2 cellular contexts compared by ENCODE assay signal in the genomic region with DNA sequence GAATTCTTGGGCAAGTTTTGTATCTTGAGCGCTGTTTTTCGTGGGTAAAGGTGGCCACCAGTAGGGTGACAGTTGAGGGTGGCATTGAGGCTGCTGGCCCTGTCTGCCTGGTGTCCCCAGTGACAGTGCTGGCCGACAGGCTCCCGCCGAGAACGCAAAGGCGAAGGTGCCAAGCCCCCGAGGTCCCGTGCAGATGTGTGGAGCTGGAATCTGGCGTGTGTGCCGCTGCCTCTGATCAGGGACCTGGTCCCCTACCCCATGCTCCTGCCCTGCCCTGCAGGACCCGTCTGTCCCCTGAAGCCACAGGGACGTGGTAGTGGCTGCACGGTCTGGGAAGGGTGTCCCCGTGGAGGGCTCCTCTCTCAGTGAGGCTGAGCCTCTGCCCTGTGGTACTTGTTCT.
TF ChIP-seq lines count a peak whose summit lies in the region.

No MANE protein-coding gene starts in this region.

TF ChIP-seq in HEK293, 187 proteins besides CTCF, POLR2A, EP300 and RAD21:
- TF ChIP-seq ZXDB (tag by site-specific recombination; IDR thresholded peaks at IDR 0.05): no peak
- TF ChIP-seq ZNF701 (tag by site-specific recombination; IDR thresholded peaks at IDR 0.05): no peak
- TF ChIP-seq ZNF202 (tag by site-specific recombination; IDR thresholded peaks at IDR 0.05; ENCODE audit: borderline replicate concordance): no peak
- TF ChIP-seq KLF16 (tag by site-specific recombination; IDR thresholded peaks at IDR 0.05): no peak
- no peak for TF ChIP-seq ZNF140 (tag by site-specific recombination; IDR thresholded peaks at IDR 0.05)
- TF ChIP-seq IKZF3 (tag by site-specific recombination; IDR thresholded peaks at IDR 0.05): no peak
- TF ChIP-seq ZBTB49 (tag by site-specific recombination; IDR thresholded peaks at IDR 0.05; ENCODE audit: low read depth): no peak
- TF ChIP-seq KLF8 (tag by site-specific recombination; IDR thresholded peaks at IDR 0.05): no peak
- TF ChIP-seq ZNF10 (tag by site-specific recombination; IDR thresholded peaks at IDR 0.05): no peak
- TF ChIP-seq ZNF394 (tag by site-specific recombination; IDR thresholded peaks at IDR 0.05; ENCODE audit: borderline replicate concordance): no peak
- no peak for TF ChIP-seq YY1 (tag by site-specific recombination; IDR thresholded peaks at IDR 0.05)
- no peak for TF ChIP-seq ZIC2 (tag by site-specific recombination; IDR thresholded peaks at IDR 0.05)
- TF ChIP-seq, protein P1, sequence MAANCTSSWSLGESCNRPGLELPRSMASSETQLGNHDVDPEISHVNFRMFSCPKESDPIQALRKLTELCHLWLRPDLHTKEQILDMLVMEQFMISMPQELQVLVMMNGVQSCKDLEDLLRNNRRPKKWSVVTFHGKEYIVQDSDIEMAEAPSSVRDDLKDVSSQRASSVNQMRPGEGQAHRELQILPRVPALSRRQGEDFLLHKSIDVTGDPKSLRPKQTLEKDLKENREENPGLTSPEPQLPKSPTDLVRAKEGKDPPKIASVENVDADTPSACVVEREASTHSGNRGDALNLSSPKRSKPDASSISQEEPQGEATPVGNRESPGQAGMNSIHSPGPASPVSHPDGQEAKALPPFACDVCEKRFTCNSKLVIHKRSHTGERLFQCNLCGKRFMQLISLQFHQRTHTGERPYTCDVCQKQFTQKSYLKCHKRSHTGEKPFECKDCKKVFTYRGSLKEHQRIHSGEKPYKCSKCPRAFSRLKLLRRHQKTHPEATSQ (tag by site-specific recombination; IDR thresholded peaks at IDR 0.05): no peak
- no peak for TF ChIP-seq ZNF350 (tag by site-specific recombination; IDR thresholded peaks at IDR 0.05)

TF ChIP-seq in GM12878, 131 proteins besides CTCF, POLR2A, EP300 and RAD21:
- no peak for TF ChIP-seq NFYA (IDR thresholded peaks at IDR 0.05; ENCODE audit: borderline replicate concordance, low read depth, low read length)
